17 cellular contexts compared by ENCODE assay signal in the genomic region with DNA sequence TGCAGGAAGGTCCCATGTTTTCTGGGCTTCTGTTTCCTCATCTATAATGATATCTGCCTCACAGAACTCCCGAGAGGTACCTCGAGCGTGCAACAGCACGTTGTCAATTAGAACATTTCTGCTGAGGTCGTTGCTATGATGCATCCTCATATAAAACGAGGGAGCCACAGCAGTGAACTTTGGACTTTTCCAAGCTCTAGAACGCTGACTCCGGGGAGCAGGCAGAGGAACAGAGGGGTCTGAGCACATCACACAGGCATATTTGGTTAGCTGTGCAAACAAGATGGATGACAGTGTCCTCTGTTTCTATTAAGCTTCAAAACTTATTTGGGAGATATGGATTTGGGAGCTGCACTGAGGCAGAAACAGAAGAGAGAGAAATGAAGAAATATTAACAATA.
A peak's percentile ranks its signal among the peaks of the same experiment; 100 is the strongest.
DNase-seq lines count a peak whose midpoint lies in the region; TF ChIP-seq lines count a peak whose summit lies in the region.
"Had no signal": no experiment of that assay in that cellular context is flagged by ENCODE, and none has a peak within 500 bp of the region (broad histone marks: within the 10 kb centered on the region; RNA-seq: fewer than 3 reads in every experiment).

No MANE protein-coding gene starts in this region.

- no peak overlapping the region for H3K9ac ChIP-seq in SK-N-MC (ENCODE audit: insufficient read length)

- no peak for TF ChIP-seq EP300 in transverse colon (IDR thresholded peaks at IDR 0.05; ENCODE audit: low read depth)

- H3K27ac ChIP-seq in SK-N-MC = peak overlapping the region; percentile 29; the same call in 1 of the 2 replicates
- H3K27ac ChIP-seq in transverse colon = peak overlapping the region in 3 of 4 donors; percentile 3 to 15 (median 5)

- no peak overlapping the region for H3K4me3 Mint-ChIP-seq in neural crest cell
- no peak overlapping the region for H3K4me3 Mint-ChIP-seq in HFFc6
- H3K4me3 Mint-ChIP-seq: CD14-positive monocyte had no signal

- in situ Hi-C loops in transverse colon (cut with MboI; ENCODE audit: low pct_ligation_motif_present in 1 of 4, low pct_unique_long_range_greater_than_20kb in 1 of 4, low sequenced_read_pairs in 3 of 4) = no loop called here

- DNase-seq in NCI-H526 (lab: John Stamatoyannopoulos, UW) (peak; percentile 38 to 57), NCI-H526 treated with DMSO at 0.1 percent for 48 hours (lab: John Stamatoyannopoulos, UW) (no peak), SK-N-MC (ENCODE audit: low read depth, low spot score) (peak; percentile 50), neural crest cell (ENCODE audit: low read depth, low spot score) (no peak), transverse colon (no peak), GDM1 (lab: John Stamatoyannopoulos, UW) (no peak), NCI-H1048 (lab: John Stamatoyannopoulos, UW) (no peak), HFFc6 (no peak)
- DNase-seq: Caco-2, HCEC 1CT, KG1, NCI-H1105 treated with DMSO at 0.1 percent for 48 hours, NCI-H1930, NCI-H524 treated with DMSO at 0.1 percent for 48 hours, PC-3 had no signal

- no peak for TF ChIP-seq CTCF in neural crest cell (conservative IDR thresholded peaks at IDR 0.05)
- no peak for TF ChIP-seq CTCF in transverse colon (IDR thresholded peaks at IDR 0.05)
- TF ChIP-seq CTCF in HFFc6 (IDR thresholded peaks at IDR 0.05) = no peak

- H3K4me1 ChIP-seq in transverse colon = peaks cover 5 to 25% (median 10%) of the 10 kb centered on the region in 4 donors

- no peak for TF ChIP-seq POLR2A in transverse colon (IDR thresholded peaks at IDR 0.05)

- H3K36me3 ChIP-seq in SK-N-MC (ENCODE audit: insufficient read depth, low read length) (no peaks in the 10 kb centered on the region), transverse colon (no peaks in the 10 kb centered on the region)
- H3K36me3 ChIP-seq: MG63 had no signal

- H3K4me3 ChIP-seq in SK-N-MC (peak overlapping the region; percentile 31), transverse colon (no peak overlapping the region)
- H3K4me3 ChIP-seq: MG63 had no signal

- no peaks in the 10 kb centered on the region for H3K9me3 Mint-ChIP-seq in neural crest cell
- no peaks in the 10 kb centered on the region for H3K9me3 Mint-ChIP-seq in HFFc6

- intact Hi-C loops in transverse colon (cut with DNase I; ENCODE audit: low total_unique reads) = no loop called here

- H3K36me3 Mint-ChIP-seq in neural crest cell (ENCODE audit: low read depth) (no peaks in the 10 kb centered on the region), HFFc6 (ENCODE audit: low read depth) (no peaks in the 10 kb centered on the region)
- H3K36me3 Mint-ChIP-seq: CD14-positive monocyte had no signal

- H3K4me1 Mint-ChIP-seq in neural crest cell = peaks cover 66% of the 10 kb centered on the region
- H3K4me1 Mint-ChIP-seq in HFFc6 (ENCODE audit: low read depth) = peaks cover 36% of the 10 kb centered on the region

- WGBS in transverse colon (ENCODE audit: low coverage in 1 of 2), 2 donors = 70% methylated on average over 8 of the region's 8 CpGs; no CpG with 5 or more reads in 1 of the 2 donors

- H3K27me3 ChIP-seq in transverse colon = no peaks in the 10 kb centered on the region
- H3K27me3 ChIP-seq: MG63 had no signal

- H3K9me3 ChIP-seq in SK-N-MC (ENCODE audit: low read depth, low read length) = no peaks in the 10 kb centered on the region
- H3K9me3 ChIP-seq in transverse colon = no peaks in the 10 kb centered on the region
- H3K9me3 ChIP-seq: Caco-2, MG63 had no signal

- no peaks in the 10 kb centered on the region for H3K27me3 Mint-ChIP-seq in neural crest cell (ENCODE audit: low read depth)
- H3K27me3 Mint-ChIP-seq in HFFc6 (ENCODE audit: insufficient read depth) = no peaks in the 10 kb centered on the region; the same call in 1 of the 2 replicates

- H3K27ac Mint-ChIP-seq in neural crest cell (ENCODE audit: unreplicated experiment) (peak overlapping the region; percentile 28), HFFc6 (no peak overlapping the region)

Comparison
In these comparisons a context has a peak if more than half of its experiments do, and no peak if none do; other contexts are left out.
1. DNase-seq: peak in NCI-H526 (2 of 2) and SK-N-MC (single experiment); none in NCI-H526 treated with DMSO at 0.1 percent for 48 hours (single experiment), neural crest cell (single experiment), transverse colon (single experiment), GDM1 (single experiment), NCI-H1048 (single experiment) and HFFc6 (single experiment).